ENCODE assay signal across 23 cellular contexts in the genomic region with DNA sequence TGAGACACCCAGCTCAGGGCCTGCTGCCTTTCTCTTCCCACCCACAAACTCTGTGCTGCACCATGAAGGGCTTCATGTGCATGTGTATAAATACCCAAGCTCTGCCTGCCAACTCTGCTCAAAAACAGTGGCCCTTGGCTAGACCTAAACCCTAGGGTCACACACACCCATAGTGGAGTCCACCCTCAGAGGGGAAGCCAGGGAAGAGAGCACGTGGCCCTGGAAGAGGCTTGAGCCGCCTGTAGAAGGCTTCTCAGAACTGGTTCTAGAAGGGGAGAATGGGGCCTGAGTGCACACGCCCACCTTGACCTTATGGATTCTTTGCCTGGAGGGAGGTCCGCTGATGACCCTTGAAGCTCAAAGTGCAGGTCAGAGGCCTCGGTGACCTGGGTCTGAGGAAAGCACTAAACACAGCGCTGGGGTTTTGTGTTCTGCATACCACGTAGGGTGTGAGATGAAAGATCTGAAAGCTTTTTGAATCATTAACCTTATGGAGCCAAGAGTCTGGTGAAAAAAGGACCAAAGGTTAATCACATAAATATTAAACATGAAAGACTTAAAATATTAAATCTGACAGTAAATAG.
DNase-seq lines count a peak whose midpoint lies in the region; ATAC-seq and TF ChIP-seq lines count a peak whose summit lies in the region.
"Had no signal": no experiment of that assay in that cellular context is flagged by ENCODE, and none has a peak within 500 bp of the region (broad histone marks: within the 10 kb centered on the region; RNA-seq: fewer than 3 reads in every experiment).

No MANE protein-coding gene starts in this region.

- TF ChIP-seq CTCF in neutrophil (IDR thresholded peaks at IDR 0.05): no peak

- peaks cover 43% of the 10 kb centered on the region for H3K4me1 Mint-ChIP-seq in activated T-cell treated with anti-CD3 and anti-CD28 coated beads, Interleukin-2, amount 50 U/mL, for 24 hours (ENCODE audit: low read depth)
- H3K4me1 Mint-ChIP-seq in activated T-cell treated with anti-CD3 and anti-CD28 coated beads, Interleukin-2, amount 50 U/mL, for 4 hours (ENCODE audit: low read depth): peaks cover 33% of the 10 kb centered on the region
- peaks cover 27% of the 10 kb centered on the region for H3K4me1 Mint-ChIP-seq in T-helper 17 cell

- H3K9me3 Mint-ChIP-seq in activated T-cell treated with anti-CD3 and anti-CD28 coated beads, Interleukin-2, amount 50 U/mL, for 24 hours: no peaks in the 10 kb centered on the region
- no peaks in the 10 kb centered on the region for H3K9me3 Mint-ChIP-seq in activated T-cell treated with anti-CD3 and anti-CD28 coated beads, Interleukin-2, amount 50 U/mL, for 4 hours
- H3K9me3 Mint-ChIP-seq: neural crest cell had no signal

- peaks cover 95% of the 10 kb centered on the region for H3K36me3 Mint-ChIP-seq in activated T-cell treated with anti-CD3 and anti-CD28 coated beads, Interleukin-2, amount 50 U/mL, for 24 hours (ENCODE audit: low read depth)
- H3K36me3 Mint-ChIP-seq in activated T-cell treated with anti-CD3 and anti-CD28 coated beads, Interleukin-2, amount 50 U/mL, for 4 hours (ENCODE audit: insufficient read depth): peaks cover 53% of the 10 kb centered on the region
- peaks cover 20% of the 10 kb centered on the region for H3K36me3 Mint-ChIP-seq in T-helper 17 cell (ENCODE audit: low read depth)

- no peak overlapping the region for H3K4me3 Mint-ChIP-seq in activated T-cell treated with anti-CD3 and anti-CD28 coated beads, Interleukin-2, amount 50 U/mL, for 24 hours
- H3K4me3 Mint-ChIP-seq in activated T-cell treated with anti-CD3 and anti-CD28 coated beads, Interleukin-2, amount 50 U/mL, for 4 hours: no peak overlapping the region
- H3K4me3 Mint-ChIP-seq in T-helper 17 cell: no peak overlapping the region
- H3K4me3 Mint-ChIP-seq: neural crest cell had no signal

- no peaks in the 10 kb centered on the region for H3K27me3 Mint-ChIP-seq in activated T-cell treated with anti-CD3 and anti-CD28 coated beads, Interleukin-2, amount 50 U/mL, for 24 hours
- H3K27me3 Mint-ChIP-seq in activated T-cell treated with anti-CD3 and anti-CD28 coated beads, Interleukin-2, amount 50 U/mL, for 4 hours (ENCODE audit: low read depth): no peaks in the 10 kb centered on the region
- no peaks in the 10 kb centered on the region for H3K27me3 Mint-ChIP-seq in T-helper 17 cell

- DNase-seq in activated T-cell treated with anti-CD3 and anti-CD28 coated beads, Interleukin-2, amount 50 U/mL, for 24 hours: no peak
- DNase-seq in activated T-cell treated with anti-CD3 and anti-CD28 coated beads, Interleukin-2, amount 50 U/mL, for 4 hours: no peak
- no peak for DNase-seq in T-helper 17 cell
- DNase-seq in medulla oblongata (ENCODE audit: extremely low spot score): no peak
- DNase-seq in midbrain (lab: John Stamatoyannopoulos, UW): no peak
- DNase-seq: activated gamma-delta T cell; DND-41; foreskin fibroblast; islet precursor cell; KG1; mesendoderm; NCI-H187; NCI-H774; Right ventricle myocardium superior; stimulated activated naive CD8-positive, alpha-beta T cell treated with anti-CD3 and anti-CD28 coated beads, Interleukin-15, Interleukin-2, amounts not matched to agents 100 U/mL and 50 U/mL, for 24 hours had no signal

- H3K4me3 ChIP-seq in neutrophil (ENCODE audit: low read depth in 1 of 2, low read length in 1 of 2): no peak overlapping the region
- H3K4me3 ChIP-seq: prostate gland, skin epidermis, tibial nerve had no signal

- H3K27me3 ChIP-seq in neutrophil: no peaks in the 10 kb centered on the region
- H3K27me3 ChIP-seq: tibial nerve had no signal

- peaks cover 31 to 35% of the 10 kb centered on the region in 2 experiments for H3K4me1 ChIP-seq in neutrophil (ENCODE audit: control insufficient read depth in 1 of 2, insufficient read depth in 1 of 2, low read depth in 1 of 2, low read length in 1 of 2)
- H3K4me1 ChIP-seq: prostate gland had no signal

- H3K9me3 ChIP-seq in T-helper 17 cell (ENCODE audit: control insufficient read depth, low read length, poor library complexity, severe bottlenecking): no peaks in the 10 kb centered on the region
- peaks cover 2% of the 10 kb centered on the region for H3K9me3 ChIP-seq in neutrophil
- H3K9me3 ChIP-seq: prostate gland, tibial nerve had no signal

- peaks cover 87% of the 10 kb centered on the region for H3K36me3 ChIP-seq in neutrophil
- H3K36me3 ChIP-seq: prostate gland had no signal

- H3K27ac ChIP-seq in cingulate gyrus (ENCODE audit: low read depth, low read length) (peak overlapping the region; percentile 13), neutrophil (peak overlapping the region; percentile 93)
- H3K27ac ChIP-seq: prostate gland, skin epidermis, tibial nerve had no signal

- H3K27ac Mint-ChIP-seq in activated T-cell treated with anti-CD3 and anti-CD28 coated beads, Interleukin-2, amount 50 U/mL, for 24 hours: peak overlapping the region; percentile 74
- peak overlapping the region; percentile 94 for H3K27ac Mint-ChIP-seq in T-helper 17 cell
- H3K27ac Mint-ChIP-seq: CD14-positive monocyte had no signal

- ATAC-seq in activated T-cell treated with anti-CD3 and anti-CD28 coated beads, Interleukin-2, amount 50 U/mL, for 4 hours: no peak
- ATAC-seq in T-helper 17 cell (no peak), HG03175 (IDR thresholded peaks at IDR 0.05; ENCODE audit: unreplicated experiment) (no peak)
- ATAC-seq: stimulated activated naive CD8-positive, alpha-beta T cell treated with anti-CD3 and anti-CD28 coated beads, Interleukin-15, Interleukin-2, amounts not matched to agents 100 U/mL and 50 U/mL, for 24 hours had no signal
